1 cellular context compared by ENCODE assay signal in genomic region chr2:102632380-102633175, GRCh38.
TF ChIP-seq lines count a peak whose summit lies in the region.

No MANE protein-coding gene starts in this region.

TF ChIP-seq in GM12878, 131 proteins besides CTCF, POLR2A, EP300 and RAD21 (continued from another document):
- TF ChIP-seq IKZF2 (IDR thresholded peaks at IDR 0.05) = peak in 1 of 2 experiments; percentile 24; a peak in 1 of 4 replicates
